ENCODE assay signal across 9 cellular contexts in the genomic region with DNA sequence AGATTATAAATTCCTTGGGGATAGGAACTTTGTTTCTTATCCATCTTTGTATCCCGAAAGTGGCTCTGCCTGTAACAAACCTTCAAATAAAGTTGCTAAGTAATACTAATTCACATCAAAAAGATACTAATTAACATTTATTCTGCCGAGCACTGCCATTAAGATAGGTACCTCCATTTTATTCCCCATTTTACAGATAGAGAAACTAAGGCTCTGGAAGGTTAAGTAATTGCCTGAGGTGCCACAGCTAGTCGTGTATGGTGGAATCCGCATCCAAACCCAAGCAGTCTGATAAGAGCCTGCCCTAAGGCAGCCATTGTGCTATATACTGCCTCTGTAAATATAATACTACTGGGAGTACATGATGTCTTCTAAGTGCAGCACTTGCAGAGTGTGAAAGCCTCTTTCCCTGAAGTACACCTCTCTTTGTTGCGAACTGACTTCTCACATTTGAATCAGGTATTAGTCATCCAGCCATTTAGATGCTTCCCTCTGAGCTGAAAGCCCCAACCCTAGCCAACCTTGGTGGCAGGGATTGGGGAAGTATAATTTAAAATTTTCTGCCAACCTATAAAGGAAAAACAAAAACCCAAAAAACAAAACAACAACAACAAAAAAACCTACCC.
DNase-seq lines count a peak whose midpoint lies in the region; ATAC-seq and TF ChIP-seq lines count a peak whose summit lies in the region.
"Had no signal": no experiment of that assay in that cellular context is flagged by ENCODE, and none has a peak within 500 bp of the region (broad histone marks: within the 10 kb centered on the region; RNA-seq: fewer than 3 reads in every experiment).

No MANE protein-coding gene starts in this region.

- 0 out of 2 replicates have a peak overlapping the region, but pooled peaks have one; percentile 39 for H2AFZ ChIP-seq in DND-41 (ENCODE audit: low read depth, low read length)
- H2AFZ ChIP-seq in neuronal stem cell (ENCODE audit: low read length): peak overlapping the region; percentile 35

- H3K27me3 ChIP-seq in DND-41 (ENCODE audit: insufficient read depth, low read length, poor library complexity) (no peaks in the 10 kb centered on the region), neuronal stem cell (ENCODE audit: control insufficient read depth in 3 of 3, insufficient read depth in 3 of 3, low read depth in 1 of 3, low read length in 3 of 3) (no peaks in the 10 kb centered on the region), esophagus muscularis mucosa (no peaks in the 10 kb centered on the region)

- no peaks in the 10 kb centered on the region for H3K36me3 ChIP-seq in DND-41 (ENCODE audit: insufficient read depth, low read length)
- H3K36me3 ChIP-seq in neuronal stem cell (replicated peaks in 1 of 2; ENCODE audit: control insufficient read depth in 2 of 2, insufficient read depth in 2 of 2, low read length in 2 of 2): no peaks in the 10 kb centered on the region
- H3K36me3 ChIP-seq in esophagus muscularis mucosa: no peaks in the 10 kb centered on the region

- peaks cover 27% of the 10 kb centered on the region for H3K4me1 ChIP-seq in DND-41 (ENCODE audit: insufficient read depth, low read length)
- H3K4me1 ChIP-seq in neuronal stem cell (ENCODE audit: control insufficient read depth in 2 of 2, insufficient read depth in 1 of 2, low read depth in 1 of 2, low read length in 2 of 2): peaks cover 22 to 29% of the 10 kb centered on the region in 2 donors
- H3K4me1 ChIP-seq in esophagus muscularis mucosa: peaks cover 13 to 29% (median 20%) of the 10 kb centered on the region in 4 donors

- H3K4me3 ChIP-seq in DND-41 (ENCODE audit: low read depth in 1 of 2, low read length in 2 of 2) (no peak overlapping the region), neuronal stem cell (ENCODE audit: low read length in 2 of 2) (no peak overlapping the region), esophagus muscularis mucosa (no peak overlapping the region)

- H3K27ac ChIP-seq in DND-41 (ENCODE audit: low read length) (no peak overlapping the region), neuronal stem cell (replicated peaks; ENCODE audit: low read length) (peak overlapping the region; percentile 14), esophagus muscularis mucosa (replicated peaks in 1 of 4) (peak overlapping the region in 2 of 4 donors; percentile 14 to 85)

- H2AK5ac ChIP-seq in neuronal stem cell (ENCODE audit: low read depth, low read length): no peak overlapping the region

- H3K9me3 ChIP-seq in DND-41 (ENCODE audit: insufficient read depth, low read length, severe bottlenecking): no peaks in the 10 kb centered on the region
- H3K9me3 ChIP-seq in neuronal stem cell (replicated peaks in 1 of 2; ENCODE audit: control insufficient read depth in 2 of 2, insufficient read depth in 1 of 2, low read depth in 1 of 2, low read length in 2 of 2): no peaks in the 10 kb centered on the region
- no peaks in the 10 kb centered on the region for H3K9me3 ChIP-seq in esophagus muscularis mucosa

- H3K23ac ChIP-seq in neuronal stem cell (ENCODE audit: low read depth, low read length, poor library complexity): no peak overlapping the region

- intact Hi-C loops in MCF 10A (cut with micrococcal nuclease): loop anchor here (2.0 kb wide), 1 partner anchor 61 kb away; no protein-coding TSS in a partner anchor
- intact Hi-C loops in sciatic nerve (cut with DNase I): no loop called here
- intact Hi-C loops in esophagus muscularis mucosa (cut with DNase I): no loop called here

- H3K27me3 Mint-ChIP-seq in MCF 10A (ENCODE audit: insufficient read depth, unreplicated experiment): no peaks in the 10 kb centered on the region

- H2BK120ac ChIP-seq in neuronal stem cell (ENCODE audit: low read depth, low read length): no peak overlapping the region

- no peak for ATAC-seq in DND-41 (ENCODE audit: insufficient read depth, low read depth)
- no peak for ATAC-seq in sciatic nerve

- H3K79me2 ChIP-seq in DND-41 (ENCODE audit: insufficient read depth, low read length): peaks cover 5% of the 10 kb centered on the region

- POLR2A ChIA-PET in MCF 10A (lab: Yijun Ruan, JAX): interaction anchor here (0.7 to 9.3 kb wide), 17 partner anchors 8 to 780 kb away, joined by 3 to 357 read pairs (median 11); partner anchors contain the start of gene CHD2

- TF ChIP-seq CTCF in DND-41 (IDR thresholded peaks at IDR 0.05; ENCODE audit: borderline replicate concordance, extremely low read depth, low read length, poor library complexity, severe bottlenecking) (no peak), MCF 10A (IDR thresholded peaks at IDR 0.05; ENCODE audit: unreplicated experiment) (no peak), esophagus muscularis mucosa (IDR thresholded peaks at IDR 0.05) (no peak)

- no peak overlapping the region for H2BK15ac ChIP-seq in neuronal stem cell (ENCODE audit: low read length)

- peak overlapping the region; percentile 53 for H3K4me3 Mint-ChIP-seq in MCF 10A (ENCODE audit: unreplicated experiment)

- peak overlapping the region; percentile 67 for H3K27ac Mint-ChIP-seq in MCF 10A (ENCODE audit: low read depth, unreplicated experiment)

- no peaks in the 10 kb centered on the region for H4K20me1 ChIP-seq in DND-41 (ENCODE audit: insufficient read depth, low read length)

- H3K9ac ChIP-seq in DND-41 (ENCODE audit: low read depth, low read length): no peak overlapping the region
- H3K9ac ChIP-seq in neuronal stem cell (ENCODE audit: low read depth, low read length, poor library complexity): no peak overlapping the region

- H3K18ac ChIP-seq in neuronal stem cell (ENCODE audit: low read length): no peak overlapping the region

- no peak for TF ChIP-seq EP300 in esophagus muscularis mucosa (IDR thresholded peaks at IDR 0.05)

- BruUV-seq in MCF 10A (replicated peaks; lab: Mats Ljungman, UMichigan): no TSS peak

- no CpG with 5 or more reads among the region's 5 CpGs for WGBS in neuronal stem cell (ENCODE audit: extremely low coverage in 2 of 2, insufficient read length in 2 of 2, insufficient replicate concordance in 1 of 2), 2 donors
- WGBS in esophagus muscularis mucosa: 84% methylated on average over 5 of the region's 5 CpGs

- H3K4me1 Mint-ChIP-seq in MCF 10A (ENCODE audit: insufficient read depth, unreplicated experiment): peaks cover 25% of the 10 kb centered on the region

- H3K4me2 ChIP-seq in DND-41 (ENCODE audit: insufficient read depth, low read length) (no peak overlapping the region), neuronal stem cell (ENCODE audit: insufficient read depth, low read length, poor library complexity, severe bottlenecking) (no peak overlapping the region)

- no peak overlapping the region for H4K91ac ChIP-seq in neuronal stem cell (ENCODE audit: low read depth, low read length, poor library complexity)

- no peak overlapping the region for H2BK5ac ChIP-seq in neuronal stem cell (ENCODE audit: low read length)

- CTCF ChIA-PET in MCF 10A (lab: Yijun Ruan, JAX): interaction anchor here (0.7 to 4.7 kb wide), 4 partner anchors 10 to 59 kb away, joined by 3 to 26 read pairs (median 9); no protein-coding TSS in a partner anchor

- no peak overlapping the region for H4K8ac ChIP-seq in neuronal stem cell (ENCODE audit: low read depth, low read length)

- no peak for TF ChIP-seq POLR2A in esophagus muscularis mucosa (IDR thresholded peaks at IDR 0.05; ENCODE audit: low read depth)

- no peak overlapping the region for H3K4ac ChIP-seq in neuronal stem cell (ENCODE audit: low read length)

- H2BK12ac ChIP-seq in neuronal stem cell (ENCODE audit: low read length): no peak overlapping the region

- DNase-seq in DND-41 (no peak), NCI-H187 treated with DMSO at 0.1 percent for 48 hours (lab: John Stamatoyannopoulos, UW) (peak; percentile 83), MCF 10A (ENCODE audit: unreplicated experiment) (peak; percentile 49), neuronal stem cell (ENCODE audit: low spot score) (no peak), NCI-H2171 (lab: John Stamatoyannopoulos, UW) (no peak), sciatic nerve (ENCODE audit: low spot score) (no peak), esophagus muscularis mucosa (ENCODE audit: extremely low spot score) (no peak)
- DNase-seq in stimulated activated CD4-positive, alpha-beta T cell treated with anti-CD3 and anti-CD28 coated beads, Interleukin-2, amount 100 ng/mL, for 48 hours: no peak
- DNase-seq: cortex of kidney had no signal

- H3K36me3 Mint-ChIP-seq in MCF 10A (ENCODE audit: insufficient read depth, unreplicated experiment): peaks cover 11% of the 10 kb centered on the region

- H3K9me3 Mint-ChIP-seq in MCF 10A (ENCODE audit: unreplicated experiment): no peaks in the 10 kb centered on the region

- H3K79me1 ChIP-seq in neuronal stem cell (ENCODE audit: low read depth, low read length): no peaks in the 10 kb centered on the region

- H3K14ac ChIP-seq in neuronal stem cell (ENCODE audit: low read length): no peak overlapping the region

Comparison
In these comparisons a context has a peak if more than half of its experiments do, and no peak if none do; other contexts are left out.
1. DNase-seq: peak in NCI-H187 treated with DMSO at 0.1 percent for 48 hours (single experiment) and MCF 10A (single experiment); none in DND-41 (single experiment), neuronal stem cell (single experiment), stimulated activated CD4-positive, alpha-beta T cell treated with anti-CD3 and anti-CD28 coated beads, Interleukin-2, amount 100 ng/mL, for 48 hours (0 of 2), NCI-H2171 (single experiment), sciatic nerve (single experiment) and esophagus muscularis mucosa (single experiment).